8 cellular contexts compared by ENCODE assay signal in the genomic region with DNA sequence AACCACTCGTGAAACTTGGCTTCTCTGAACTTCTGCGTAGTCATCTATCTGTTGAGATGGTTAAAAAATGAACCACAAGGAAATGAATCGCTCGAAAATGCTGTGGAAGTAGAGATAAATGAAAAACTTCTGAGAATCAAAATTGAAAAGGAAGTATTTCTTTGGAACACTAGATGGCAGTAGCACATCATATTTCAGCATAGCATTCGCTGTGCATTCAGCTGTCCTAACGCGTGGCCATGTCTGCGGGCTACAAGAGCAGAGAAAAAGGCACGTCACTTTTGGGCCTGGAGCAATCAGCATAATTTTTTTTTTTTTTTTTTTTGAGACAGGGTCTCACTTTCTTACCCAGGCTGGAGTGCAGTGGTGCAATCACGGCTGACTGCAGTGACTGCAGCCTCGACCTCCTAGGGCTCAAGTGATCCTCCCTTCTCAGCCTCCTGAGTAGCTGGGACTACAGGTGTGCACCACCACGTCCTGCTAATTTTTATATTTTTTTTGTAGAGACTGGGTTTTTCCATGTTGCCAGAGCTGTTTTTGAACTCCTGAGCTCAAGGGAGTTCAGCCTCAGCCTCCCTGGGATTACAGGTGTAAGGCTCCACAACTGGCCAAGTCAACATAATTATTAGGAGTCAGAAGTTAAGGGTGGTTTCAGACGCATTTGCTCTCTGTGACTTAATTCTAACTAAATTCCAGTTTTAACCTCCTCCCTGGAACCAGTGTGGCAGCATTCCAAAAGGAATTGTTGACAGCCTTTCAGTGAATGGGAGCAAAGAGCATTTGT. TPM values are rescaled to one million over a fixed set of nuclear protein-coding genes. Genes with fewer than 3 reads are reported as not detected.
DNase-seq lines count a peak whose midpoint lies in the region; ATAC-seq and TF ChIP-seq lines count a peak whose summit lies in the region.

No MANE protein-coding gene starts in this region.

- CTCF ChIA-PET in WTC11 (lab: Charles Lee) = interaction anchor here (0.7 to 4.2 kb wide), 31 partner anchors 10 to 917 kb away, joined by 3 to 73 read pairs (median 4); partner anchors contain the start of gene HEBP2

- ATAC-seq in HG03108 (IDR thresholded peaks at IDR 0.05; ENCODE audit: unreplicated experiment) (peak; percentile 66), WTC11 (peak; percentile 82)

- no peak overlapping the region for H3K27ac Mint-ChIP-seq in WTC11

- H3K4me3 Mint-ChIP-seq in WTC11 = no peak overlapping the region

- H3K9me3 ChIP-seq in stomach = no peaks in the 10 kb centered on the region

- POLR2A ChIA-PET in WTC11 (lab: Charles Lee) = interaction anchor here (0.7 to 1.0 kb wide), 5 partner anchors 57 to 374 kb away, joined by 4 to 8 read pairs (median 7); no protein-coding TSS in a partner anchor

- in situ Hi-C loops in ACHN (cut with HindIII; ENCODE audit: low pct_ligation_motif_present, low pct_unique_long_range_greater_than_20kb, low sequenced_read_pairs) = no loop called here

- WGBS in stomach, 5 donors = 18 to 22% (median 19%) methylated on average over 13 of the region's 13 CpGs

- peak; percentile 66 for DNase-seq in ACHN
- peak; percentile 81 for DNase-seq in NCI-H2196 (lab: John Stamatoyannopoulos, UW; ENCODE audit: unreplicated experiment)
- DNase-seq in WTC11 (ENCODE audit: low spot score) = peak; percentile 22
- DNase-seq in effector CD4-positive, alpha-beta T cell = peak; percentile 16
- peak; percentile 76 to 85 for DNase-seq in lung microvascular endothelial cell (ENCODE audit: low read depth in 2 of 2)
- peak; percentile 64 for DNase-seq in stomach

- H3K4me3 ChIP-seq in GM12875 (ENCODE audit: low read depth, low read length) (no peak overlapping the region), stomach (no peak overlapping the region)

- no peak for TF ChIP-seq EP300 in stomach (IDR thresholded peaks at IDR 0.05)

- H3K27me3 Mint-ChIP-seq in WTC11 (ENCODE audit: low read depth) = no peaks in the 10 kb centered on the region

- TF ChIP-seq CTCF in GM12875 (IDR thresholded peaks at IDR 0.05; ENCODE audit: borderline replicate concordance, insufficient read depth, low read depth, low read length) (peak; percentile 32; the same call in 1 of the 2 replicates), WTC11 (IDR thresholded peaks at IDR 0.05) (peak; percentile 70), stomach (IDR thresholded peaks at IDR 0.05) (peak in 5 of 7 experiments; percentile 38 to 82 (median 68))

- H3K36me3 Mint-ChIP-seq in WTC11 = peaks cover 4% of the 10 kb centered on the region

- peaks cover 0 to 5% (median 0%) of the 10 kb centered on the region in 4 donors for H3K4me1 ChIP-seq in stomach

- H3K9me3 Mint-ChIP-seq in WTC11 = peaks cover 13% of the 10 kb centered on the region

- intact Hi-C loops in stomach (cut with DNase I; ENCODE audit: low total_unique reads) = loop anchor here (10.0 kb wide), 1 partner anchor 169 kb away; no protein-coding TSS in a partner anchor

- H3K27ac ChIP-seq in stomach = no peak overlapping the region

- peaks cover 0 to 6% (median 0%) of the 10 kb centered on the region in 3 donors for H3K27me3 ChIP-seq in stomach

- H3K36me3 ChIP-seq in stomach = no peaks in the 10 kb centered on the region

- H3K4me1 Mint-ChIP-seq in WTC11 = peaks cover 6% of the 10 kb centered on the region

- no peak for TF ChIP-seq POLR2A in stomach (IDR thresholded peaks at IDR 0.05)

TF ChIP-seq in WTC11, 78 proteins besides CTCF, POLR2A, EP300 and RAD21:
- TF ChIP-seq CBFB (CRISPR knock-in tag; IDR thresholded peaks at IDR 0.05; ENCODE audit: low read depth) (no peak), GABPB1 (CRISPR knock-in tag; IDR thresholded peaks at IDR 0.05) (peak; percentile 22; the same call in 1 of the 2 replicates)

RNA-seq across cellular contexts. Expression of gene PERP, which starts 8.8 kb away (rescaled TPM):
- 23.9 to 26.9 TPM (median 24.6 TPM) in 3 replicates for total RNA-seq in WTC11 (2021)
- total RNA-seq in lung microvascular endothelial cell = 21.6 and 24.0 TPM in 2 replicates
- total RNA-seq in stomach = 10 to 100 TPM in 3 of 5 donors, 1 to 10 TPM in 2; 3.8 to 53.1 (median 12.8) TPM
- polyA plus RNA-seq in stomach = 100 to 1,000 TPM in 1 of 3 donors, 10 to 100 TPM in 2; 24.0 to 159 (median 24.2) TPM

RNA-seq across cellular contexts. Expression of gene ARFGEF3, which starts 45.7 kb away (rescaled TPM):
- total RNA-seq in WTC11 (2021) = 20.0 to 20.5 TPM (median 20.1 TPM) in 3 replicates
- 1.8 and 2.0 TPM in 2 replicates for total RNA-seq in lung microvascular endothelial cell
- 10 to 100 TPM; 13.0 to 44.6 (median 32.1) TPM for total RNA-seq in stomach
- polyA plus RNA-seq in stomach = 1 to 10 TPM; 3.2 to 5.2 (median 4.3) TPM

Comparison
In these comparisons a context has a peak if more than half of its experiments do, and no peak if none do; other contexts are left out.
1. DNase-seq: peak in every context shown above with its lines; median percentile 81 in NCI-H2196; 80 in lung microvascular endothelial cell; 66 in ACHN; 64 in stomach; 22 in WTC11; 16 in effector CD4-positive, alpha-beta T cell.